ENCODE assay signal across 8 cellular contexts in the genomic region with DNA sequence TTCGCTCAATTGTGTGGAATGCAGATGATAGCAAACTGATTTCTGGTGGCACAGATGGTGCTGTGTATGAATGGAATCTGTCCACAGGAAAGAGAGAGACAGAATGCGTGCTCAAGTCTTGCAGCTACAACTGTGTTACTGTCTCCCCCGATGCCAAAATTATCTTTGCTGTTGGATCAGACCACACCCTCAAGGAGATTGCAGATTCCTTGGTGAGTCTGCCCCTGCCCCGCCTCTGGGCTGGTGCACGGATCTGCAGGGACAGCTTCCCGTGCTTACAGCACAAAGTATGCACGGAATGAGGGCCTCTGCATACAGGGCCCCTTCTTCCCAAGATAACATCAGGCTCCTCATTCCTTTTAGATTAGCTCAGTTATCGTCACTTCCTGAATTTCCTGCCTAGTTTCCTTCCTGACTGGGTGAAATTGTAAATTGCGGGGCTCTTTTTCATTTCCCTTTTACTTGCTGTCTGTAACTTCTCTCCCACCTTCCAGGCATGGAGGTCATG. TPM values are rescaled to one million over a fixed set of nuclear protein-coding genes. Genes with fewer than 3 reads are reported as not detected.
DNase-seq lines count a peak whose midpoint lies in the region.

No MANE protein-coding gene starts in this region.

- DNase-seq in GM04504 (ENCODE audit: low read depth) (peak; percentile 93), SKM-1 treated with dmso at 0.1 percent for 144 hours (lab: John Stamatoyannopoulos, UW; ENCODE audit: unreplicated experiment) (peak; percentile 15), glomerular endothelial cell (ENCODE audit: extremely low read depth, low read depth, low spot score) (peak; percentile 94), renal cortical epithelial cell (ENCODE audit: low read depth) (peak; percentile 85), NCI-H2107 treated with DMSO at 0.1 percent for 48 hours (lab: John Stamatoyannopoulos, UW; ENCODE audit: unreplicated experiment) (no peak), COLO668 (lab: John Stamatoyannopoulos, UW; ENCODE audit: unreplicated experiment) (no peak)
- DNase-seq in activated CD4-positive, alpha-beta T cell treated with anti-CD3 and anti-CD28 coated beads for 4 hours: no peak
- no peak for DNase-seq in stimulated activated CD4-positive, alpha-beta T cell treated with anti-CD3 and anti-CD28 coated beads, Interleukin-2, amount 100 ng/mL, for 48 hours

RNA-seq across cellular contexts. Expression of a gene that starts 34.6 kb away (rescaled TPM):
- total RNA-seq in glomerular endothelial cell (0.23 and 0.29 TPM in 2 replicates), renal cortical epithelial cell (3.9 TPM in 1 of 2 replicates, not detected in the other)

RNA-seq across cellular contexts. Expression of a gene that starts 34.7 kb away (rescaled TPM):
- total RNA-seq in glomerular endothelial cell (91.4 and 93.0 TPM in 2 replicates), renal cortical epithelial cell (70.9 and 91.5 TPM in 2 replicates)

Comparison
In these comparisons a context has a peak if more than half of its experiments do, and no peak if none do; other contexts are left out.
1. DNase-seq: peak in GM04504 (single experiment), SKM-1 treated with dmso at 0.1 percent for 144 hours (single experiment), glomerular endothelial cell (single experiment) and renal cortical epithelial cell (single experiment); none in activated CD4-positive, alpha-beta T cell treated with anti-CD3 and anti-CD28 coated beads for 4 hours (0 of 2), stimulated activated CD4-positive, alpha-beta T cell treated with anti-CD3 and anti-CD28 coated beads, Interleukin-2, amount 100 ng/mL, for 48 hours (0 of 2), NCI-H2107 treated with DMSO at 0.1 percent for 48 hours (single experiment) and COLO668 (single experiment).